ENCODE assay signal across 17 cellular contexts in genomic region chr17:73630531-73630930, GRCh38. TPM values are rescaled to one million over a fixed set of nuclear protein-coding genes. Genes with fewer than 3 reads are reported as not detected.
DNase-seq lines count a peak whose midpoint lies in the region; ATAC-seq and TF ChIP-seq lines count a peak whose summit lies in the region.
"Had no signal": no experiment of that assay in that cellular context is flagged by ENCODE, and none has a peak within 500 bp of the region (broad histone marks: within the 10 kb centered on the region; RNA-seq: fewer than 3 reads in every experiment).

No MANE protein-coding gene starts in this region.

- H3K9me3 ChIP-seq in osteoblast (ENCODE audit: low read depth, low read length) (no peaks in the 10 kb centered on the region), testis (no peaks in the 10 kb centered on the region)
- H3K9me3 ChIP-seq: BLaER1 treated with 17β-estradiol and CSF1 and Interleukin-3, amounts not matched to agents 10 nM and 100 nM had no signal

- H3K79me2 ChIP-seq in osteoblast (ENCODE audit: insufficient read depth, low read length) = no peaks in the 10 kb centered on the region

- TF ChIP-seq CTCF in osteoblast (IDR thresholded peaks at IDR 0.05; ENCODE audit: extremely low read depth, low read depth, low read length) (no peak), testis (IDR thresholded peaks at IDR 0.05) (no peak)

- 76 to 96% methylated on average over 4 to 6 of the region's 6 CpGs for WGBS in testis, 2 donors

- no peak overlapping the region for H3K4me2 ChIP-seq in osteoblast (ENCODE audit: insufficient read depth, low read length)

- TF ChIP-seq POLR2A in testis (IDR thresholded peaks at IDR 0.05) = no peak

- H4K20me1 ChIP-seq in osteoblast (ENCODE audit: insufficient read depth, low read length) = no peaks in the 10 kb centered on the region

- peak; percentile 33 for DNase-seq in RPMI7951 (ENCODE audit: low read depth)
- DNase-seq in head of caudate nucleus = peak in 24 of 42 donors; percentile 15 to 69 (median 42)
- peak; percentile 27 for DNase-seq in osteoblast (ENCODE audit: insufficient read length, low spot score, missing footprints)
- peak; percentile 40 for DNase-seq in testis
- no peak for DNase-seq in NCI-H2196 treated with DMSO at 0.1 percent for 48 hours (lab: John Stamatoyannopoulos, UW; ENCODE audit: unreplicated experiment)
- DNase-seq in activated CD4-positive, CD25-positive, alpha-beta regulatory T cell (lab: John Stamatoyannopoulos, UW) = no peak
- DNase-seq in SKM-1 (lab: John Stamatoyannopoulos, UW; ENCODE audit: unreplicated experiment) = no peak
- DNase-seq: CD8-positive, alpha-beta T cell; DMS79; KG1; NCI-H1694 treated with DMSO at 0.1 percent for 48 hours; NCI-H2107; NCI-H226; NCI-H524; NCI-H82 had no signal

- H3K36me3 ChIP-seq in osteoblast (ENCODE audit: insufficient read depth, low read length) = no peaks in the 10 kb centered on the region
- H3K36me3 ChIP-seq in testis (ENCODE audit: low read depth, missing control alignments) = no peaks in the 10 kb centered on the region
- H3K36me3 ChIP-seq: BLaER1 treated with 17β-estradiol and CSF1 and Interleukin-3, amounts not matched to agents 10 nM and 100 nM had no signal

- H3K27ac ChIP-seq in osteoblast (ENCODE audit: low read depth, low read length) (no peak overlapping the region), testis (no peak overlapping the region)
- H3K27ac ChIP-seq: BLaER1 treated with 17β-estradiol and CSF1 and Interleukin-3, amounts not matched to agents 10 nM and 100 nM had no signal

- ATAC-seq in HG03571 (IDR thresholded peaks at IDR 0.05; ENCODE audit: unreplicated experiment) = no peak
- ATAC-seq: CD8-positive, alpha-beta T cell had no signal

- H3K4me3 ChIP-seq in osteoblast (ENCODE audit: insufficient read depth, low read length) = no peak overlapping the region
- H3K4me3 ChIP-seq in testis = no peak overlapping the region
- H3K4me3 ChIP-seq: BLaER1 treated with 17β-estradiol and CSF1 and Interleukin-3, amounts not matched to agents 10 nM and 100 nM had no signal

- no peak overlapping the region for H2AFZ ChIP-seq in osteoblast (ENCODE audit: low read length)

- intact Hi-C loops in head of caudate nucleus (cut with DNase I) (no loop called here), testis (cut with DNase I; ENCODE audit: low total_unique reads) (no loop called here)

- H3K27me3 ChIP-seq in osteoblast (ENCODE audit: insufficient read depth, low read length) = no peaks in the 10 kb centered on the region
- H3K27me3 ChIP-seq in testis = no peaks in the 10 kb centered on the region
- H3K27me3 ChIP-seq: BLaER1 treated with 17β-estradiol and CSF1 and Interleukin-3, amounts not matched to agents 10 nM and 100 nM had no signal

- H3K4me1 ChIP-seq in osteoblast (ENCODE audit: insufficient read depth, low read length) (no peaks in the 10 kb centered on the region), testis (no peaks in the 10 kb centered on the region)

RNA-seq across cellular contexts. Expression of gene SDK2, which starts 13.7 kb away (rescaled TPM):
- total RNA-seq in RPMI7951 (2014; rRNA removed; shearing (Covaris generic)) = 1.1 and 1.6 TPM in 2 replicates
- total RNA-seq in osteoblast (under 0.01 TPM in 2 replicates), testis (10 to 100 TPM; 36.9 to 63.4 TPM)
- polyA plus RNA-seq in testis (ENCODE audit: insufficient read depth, low read depth, low replicate concordance) = 55.4 TPM

Comparison
In these comparisons a context has a peak if more than half of its experiments do, and no peak if none do; other contexts are left out.
1. DNase-seq: peak in RPMI7951 (single experiment), head of caudate nucleus (24 of 42), osteoblast (single experiment) and testis (single experiment); none in NCI-H2196 treated with DMSO at 0.1 percent for 48 hours (single experiment), activated CD4-positive, CD25-positive, alpha-beta regulatory T cell (0 of 4) and SKM-1 (single experiment).
2. RNA of gene SDK2, which starts 13.7 kb away (total RNA-seq): 36.9 to 63.4 TPM in testis; 1.1 to 1.6 TPM in RPMI7951 and under 0.01 TPM in osteoblast; every median in the first group is over 10 times any median in the second.